Comparison of ENCODE assay signal across 17 cellular contexts in genomic region chr3:11566916-11567315, GRCh38.
DNase-seq lines count a peak whose midpoint lies in the region; ATAC-seq, FAIRE-seq and TF ChIP-seq lines count a peak whose summit lies in the region.
"Had no signal": no experiment of that assay in that cellular context is flagged by ENCODE, and none has a peak within 500 bp of the region (broad histone marks: within the 10 kb centered on the region; RNA-seq: fewer than 3 reads in every experiment).

No MANE protein-coding gene starts in this region.

- H3K27ac ChIP-seq in WERI-Rb-1 (no peak overlapping the region), kidney (ENCODE audit: low read depth in 2 of 2, low read length in 2 of 2) (no peak overlapping the region), temporal lobe (ENCODE audit: low read depth, low read length) (peak overlapping the region; percentile 95)
- H3K27ac ChIP-seq: HL-60, SJCRH30 had no signal

- H3K9me3 Mint-ChIP-seq in activated naive CD4-positive, alpha-beta T cell treated with anti-CD3 and anti-CD28 coated beads, Interleukin-2, amount 50 U/mL, for 24 hours = no peaks in the 10 kb centered on the region
- H3K9me3 Mint-ChIP-seq in activated naive CD4-positive, alpha-beta T cell treated with anti-CD3 and anti-CD28 coated beads for 36 hours = no peaks in the 10 kb centered on the region
- H3K9me3 Mint-ChIP-seq: activated T-helper 17 cell treated with anti-CD3 and anti-CD28 coated beads, Interleukin-2, amount 50 U/mL, for 72 hours had no signal

- H3K4me3 Mint-ChIP-seq in activated naive CD4-positive, alpha-beta T cell treated with anti-CD3 and anti-CD28 coated beads, Interleukin-2, amount 50 U/mL, for 24 hours = no peak overlapping the region
- H3K4me3 Mint-ChIP-seq in activated naive CD4-positive, alpha-beta T cell treated with anti-CD3 and anti-CD28 coated beads for 36 hours = no peak overlapping the region
- H3K4me3 Mint-ChIP-seq: activated T-helper 17 cell treated with anti-CD3 and anti-CD28 coated beads, Interleukin-2, amount 50 U/mL, for 72 hours had no signal

- no peak for ATAC-seq in GM21786 (IDR thresholded peaks at IDR 0.05; ENCODE audit: unreplicated experiment)
- ATAC-seq: activated CD4-positive, CD25-positive, alpha-beta regulatory T cell treated with anti-CD3 and anti-CD28 coated beads, Interleukin-2, amount 50 U/mL, for 24 hours; activated T-helper 17 cell treated with anti-CD3 and anti-CD28 coated beads, Interleukin-2, amount 50 U/mL, for 72 hours; left lobe of liver had no signal

- no peak for DNase-seq in activated naive CD4-positive, alpha-beta T cell treated with anti-CD3 and anti-CD28 coated beads for 36 hours
- DNase-seq in WERI-Rb-1 (peak; percentile 58), kidney (peak; percentile 43), NCI-H146 treated with DMSO at 0.1 percent for 48 hours (lab: John Stamatoyannopoulos, UW; ENCODE audit: unreplicated experiment) (no peak)
- DNase-seq in central memory CD4-positive, alpha-beta T cell = no peak
- DNase-seq: colonic mucosa, foreskin melanocyte, NCI-H1092, NCI-H526, SJCRH30 had no signal

- CTCF ChIA-PET in activated naive CD4-positive, alpha-beta T cell treated with anti-CD3 and anti-CD28 coated beads for 36 hours (lab: Charles Lee) = no interaction called here

- H3K36me3 ChIP-seq in WERI-Rb-1 (peaks cover 73% of the 10 kb centered on the region), kidney (ENCODE audit: control insufficient read depth in 1 of 2, insufficient read depth in 2 of 2, low read length in 2 of 2) (peaks cover 11 to 24% of the 10 kb centered on the region in 2 donors)
- H3K36me3 ChIP-seq: colonic mucosa had no signal

- H3K9ac ChIP-seq in kidney (ENCODE audit: low read length in 2 of 2) = no peak overlapping the region

- peaks cover 3% of the 10 kb centered on the region for H3K4me1 Mint-ChIP-seq in activated naive CD4-positive, alpha-beta T cell treated with anti-CD3 and anti-CD28 coated beads, Interleukin-2, amount 50 U/mL, for 24 hours
- no peaks in the 10 kb centered on the region for H3K4me1 Mint-ChIP-seq in activated naive CD4-positive, alpha-beta T cell treated with anti-CD3 and anti-CD28 coated beads for 36 hours (ENCODE audit: low read depth)
- H3K4me1 Mint-ChIP-seq: activated T-helper 17 cell treated with anti-CD3 and anti-CD28 coated beads, Interleukin-2, amount 50 U/mL, for 72 hours had no signal

- H3K27me3 Mint-ChIP-seq in activated naive CD4-positive, alpha-beta T cell treated with anti-CD3 and anti-CD28 coated beads, Interleukin-2, amount 50 U/mL, for 24 hours = no peaks in the 10 kb centered on the region
- H3K27me3 Mint-ChIP-seq in activated naive CD4-positive, alpha-beta T cell treated with anti-CD3 and anti-CD28 coated beads for 36 hours (ENCODE audit: low read depth) = no peaks in the 10 kb centered on the region
- H3K27me3 Mint-ChIP-seq: activated T-helper 17 cell treated with anti-CD3 and anti-CD28 coated beads, Interleukin-2, amount 50 U/mL, for 72 hours had no signal

- TF ChIP-seq CTCF in WERI-Rb-1 (IDR thresholded peaks at IDR 0.05; ENCODE audit: low read depth, low read length) = peak; percentile 70
- TF ChIP-seq CTCF in kidney (IDR thresholded peaks at IDR 0.05; ENCODE audit: borderline replicate concordance, extremely low read depth, insufficient read depth) = no peak

- intact Hi-C loops in activated naive CD4-positive, alpha-beta T cell treated with anti-CD3 and anti-CD28 coated beads for 36 hours (cut with micrococcal nuclease) = no loop called here
- intact Hi-C loops in kidney (cut with DNase I) = no loop called here

- no peaks in the 10 kb centered on the region for H3K27me3 ChIP-seq in WERI-Rb-1 (ENCODE audit: insufficient read depth, low read depth, severe bottlenecking)
- H3K27me3 ChIP-seq: colonic mucosa, SJCRH30 had no signal

- peaks cover 0 to 5% of the 10 kb centered on the region in 2 donors for H3K4me1 ChIP-seq in kidney (ENCODE audit: control insufficient read depth in 1 of 2, insufficient read depth in 1 of 2, low read depth in 1 of 2, low read length in 2 of 2)
- H3K4me1 ChIP-seq: colonic mucosa had no signal

- peaks cover 3% of the 10 kb centered on the region for H3K36me3 Mint-ChIP-seq in activated naive CD4-positive, alpha-beta T cell treated with anti-CD3 and anti-CD28 coated beads, Interleukin-2, amount 50 U/mL, for 24 hours
- peaks cover 3% of the 10 kb centered on the region for H3K36me3 Mint-ChIP-seq in activated naive CD4-positive, alpha-beta T cell treated with anti-CD3 and anti-CD28 coated beads for 36 hours (ENCODE audit: low read depth)

- peak overlapping the region; percentile 55 for H3K27ac Mint-ChIP-seq in activated naive CD4-positive, alpha-beta T cell treated with anti-CD3 and anti-CD28 coated beads, Interleukin-2, amount 50 U/mL, for 24 hours
- no peak overlapping the region for H3K27ac Mint-ChIP-seq in activated naive CD4-positive, alpha-beta T cell treated with anti-CD3 and anti-CD28 coated beads for 36 hours

- no peak overlapping the region for H3K4me3 ChIP-seq in WERI-Rb-1 (ENCODE audit: low read depth, low read length)
- H3K4me3 ChIP-seq in kidney (ENCODE audit: low read length in 2 of 2) = no peak overlapping the region
- H3K4me3 ChIP-seq: colonic mucosa, SJCRH30 had no signal

- H3K9me3 ChIP-seq in WERI-Rb-1 (ENCODE audit: severe bottlenecking) (no peaks in the 10 kb centered on the region), kidney (ENCODE audit: control insufficient read depth in 1 of 2, low read length in 2 of 2) (no peaks in the 10 kb centered on the region)
- H3K9me3 ChIP-seq: colonic mucosa, SJCRH30 had no signal

- no peak for FAIRE-seq in kidney (lab: Jason Lieb, UNC)

Comparison
In these comparisons a context has a peak if more than half of its experiments do, and no peak if none do; other contexts are left out.
1. DNase-seq: peak in WERI-Rb-1 (single experiment) and kidney (single experiment); none in activated naive CD4-positive, alpha-beta T cell treated with anti-CD3 and anti-CD28 coated beads for 36 hours (single experiment), NCI-H146 treated with DMSO at 0.1 percent for 48 hours (single experiment) and central memory CD4-positive, alpha-beta T cell (single experiment).